ENCODE assay signal across 8 cellular contexts in the genomic region with DNA sequence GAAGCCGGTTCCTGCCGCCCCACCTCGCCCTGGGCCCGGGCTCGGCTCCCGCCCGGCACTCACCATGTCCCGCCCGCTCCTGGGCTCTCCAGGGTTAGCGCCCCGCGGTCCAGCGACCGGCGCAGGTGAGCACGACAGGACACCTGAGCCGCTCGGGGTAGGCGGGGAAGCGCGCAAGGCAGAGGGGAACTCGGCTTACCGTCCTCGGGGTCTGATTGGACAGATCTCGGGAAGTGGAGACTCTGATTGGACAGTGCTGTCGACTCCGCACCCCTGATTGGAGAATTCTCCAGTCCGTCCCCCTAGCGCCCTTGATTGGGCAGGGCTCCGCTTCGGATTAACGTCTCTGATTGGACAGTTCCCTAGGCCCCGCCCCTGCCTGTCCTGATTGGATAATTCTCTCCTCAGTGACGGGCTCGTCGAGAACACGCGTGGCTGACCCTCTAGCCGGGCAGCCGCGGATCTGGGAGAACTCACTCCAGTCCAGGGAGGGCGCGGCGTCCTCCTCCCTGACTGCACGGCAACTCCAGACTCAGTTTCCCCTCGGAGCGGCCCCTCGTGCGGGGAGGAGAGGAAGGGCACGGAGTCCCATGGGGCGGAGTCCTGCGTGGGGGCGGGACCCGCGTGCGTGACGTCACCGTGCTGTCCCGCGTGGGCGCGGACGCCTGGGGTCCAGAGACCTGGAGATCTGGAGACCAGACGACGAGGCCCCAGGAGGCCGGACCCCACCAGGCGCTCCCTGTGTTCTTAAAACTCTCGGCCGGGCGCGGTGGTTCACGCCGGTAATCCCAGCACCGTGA. TPM values are rescaled to one million over a fixed set of nuclear protein-coding genes. Genes with fewer than 3 reads are reported as not detected.
DNase-seq lines count a peak whose midpoint lies in the region; ATAC-seq and TF ChIP-seq lines count a peak whose summit lies in the region.

A gene (minus strand): TSS at position 197 of the 800 bp plus-strand sequence. CDS start 131 bp downstream, at position 66.

- peak within 1 kb of the TSS; percentile 95 for H3K4me2 ChIP-seq in smooth muscle cell

- no peaks in the 10 kb centered on the region for H4K20me1 ChIP-seq in smooth muscle cell (ENCODE audit: low read depth)

- peaks cover 5% of the 10 kb centered on the region for H3F3A ChIP-seq in smooth muscle cell (ENCODE audit: low read depth)

- peaks cover 9% of the 10 kb centered on the region for H3K4me1 ChIP-seq in smooth muscle cell (ENCODE audit: low read depth)

- peak within 1 kb of the TSS; percentile 86 for H3K27ac ChIP-seq in smooth muscle cell (ENCODE audit: low read depth)

- no peaks in the 10 kb centered on the region for H3K36me3 ChIP-seq in smooth muscle cell (ENCODE audit: low read depth)

- no peaks in the 10 kb centered on the region for H3K27me3 Mint-ChIP-seq in activated B cell treated with CpG ODN at 0.5 μM for 24 hours
- peaks cover 6 to 8% (median 7%) of the 10 kb centered on the region in 3 donors for H3K27me3 Mint-ChIP-seq in immature natural killer cell (ENCODE audit: low read depth in 3 of 3)

- peak within 1 kb of the TSS; percentile 96 for H3K4me3 Mint-ChIP-seq in activated B cell treated with CpG ODN at 0.5 μM for 24 hours
- H3K4me3 Mint-ChIP-seq in immature natural killer cell, result peak within 1 kb of the TSS; percentile 94 to 98 (median 96)

- intact Hi-C loops in activated B cell treated with CpG ODN at 0.5 μM for 24 hours (cut with micrococcal nuclease), result loop anchor here (1.0 to 5.0 kb wide), 4 partner anchors 45 to 1692 kb away; a partner anchor contains a TSS

- H3K27ac Mint-ChIP-seq in activated B cell treated with CpG ODN at 0.5 μM for 24 hours, result peak within 1 kb of the TSS; percentile 95
- H3K27ac Mint-ChIP-seq in immature natural killer cell, result peak within 1 kb of the TSS; percentile 90 to 99 (median 98)

- POLR2A ChIA-PET in AG04449 (lab: Yijun Ruan, JAX) (interaction anchor here (0.5 to 0.6 kb wide), 2 partner anchors 72 to 522 kb away, joined by 3 to 4 read pairs; no protein-coding TSS in a partner anchor), activated B cell treated with CpG ODN at 0.5 μM for 24 hours (lab: Charles Lee) (interaction anchor here (0.7 kb wide), 3 partner anchors 44 to 546 kb away, joined by 3 to 13 read pairs (median 4); a partner anchor contains a TSS)

- no peak for TF ChIP-seq CTCF in AG04449 (IDR thresholded peaks at IDR 0.05; ENCODE audit: insufficient read depth, low read length, missing control alignments)
- TF ChIP-seq CTCF in activated B cell treated with CpG ODN at 0.5 μM for 24 hours (IDR thresholded peaks at IDR 0.05), result no peak
- TF ChIP-seq CTCF in smooth muscle cell (IDR thresholded peaks at IDR 0.05; ENCODE audit: borderline replicate concordance, insufficient read depth, poor library complexity, severe bottlenecking), result no peak

- peak within 1 kb of the TSS; percentile 95 for H2AFZ ChIP-seq in smooth muscle cell (ENCODE audit: low read depth)

- CTCF ChIA-PET in AG04449 (lab: Yijun Ruan, JAX), result interaction anchor here (1.3 kb wide), 1 partner anchor 217 kb away, joined by 3 read pairs; no protein-coding TSS in a partner anchor
- CTCF ChIA-PET in activated B cell treated with CpG ODN at 0.5 μM for 24 hours (lab: Charles Lee), result no interaction called here

- no peaks in the 10 kb centered on the region for H3K27me3 ChIP-seq in smooth muscle cell (ENCODE audit: low read depth)

- peaks cover 18% of the 10 kb centered on the region for H3K79me2 ChIP-seq in smooth muscle cell (ENCODE audit: low read depth)

- peak; percentile 96 for DNase-seq in AG04449 (ENCODE audit: low read depth, low spot score)
- peak; percentile 97 for DNase-seq in NCI-H2227 (lab: John Stamatoyannopoulos, UW; ENCODE audit: unreplicated experiment)
- peak; percentile 96 for DNase-seq in activated B cell treated with CpG ODN at 0.5 μM for 24 hours
- DNase-seq in central memory CD4-positive, alpha-beta T cell, result peak; percentile 98
- peak; percentile 99 for DNase-seq in immature natural killer cell
- peak; percentile 91 for DNase-seq in smooth muscle cell (lab: John Stamatoyannopoulos, UW; ENCODE audit: unreplicated experiment)

- WGBS in smooth muscle cell (ENCODE audit: low lambda C conversion rate), result 8% methylated on average over 59 of the region's 74 CpGs

- no peaks in the 10 kb centered on the region for H3K9me3 ChIP-seq in smooth muscle cell (replicated peaks; ENCODE audit: low read depth)

- ATAC-seq in GM18873 (IDR thresholded peaks at IDR 0.05; ENCODE audit: low FRiP score, unreplicated experiment) (peak; percentile 95), HG03135 (IDR thresholded peaks at IDR 0.05; ENCODE audit: unreplicated experiment) (peak; percentile 95), activated B cell treated with CpG ODN at 0.5 μM for 24 hours (ENCODE audit: low read depth) (peak; percentile 98)

- H3K4me3 ChIP-seq in AG04449 (ENCODE audit: low read depth, low read length) (peak within 1 kb of the TSS; percentile 94), smooth muscle cell (peak within 1 kb of the TSS; percentile 94)

- H3K36me3 Mint-ChIP-seq in activated B cell treated with CpG ODN at 0.5 μM for 24 hours (ENCODE audit: low read depth), result peaks cover 12% of the 10 kb centered on the region
- no peaks in the 10 kb centered on the region for H3K36me3 Mint-ChIP-seq in immature natural killer cell

- H3K4me1 Mint-ChIP-seq in activated B cell treated with CpG ODN at 0.5 μM for 24 hours (peaks cover 31% of the 10 kb centered on the region), immature natural killer cell (peaks cover 26 to 38% of the 10 kb centered on the region in 2 donors)

- H3K9me3 Mint-ChIP-seq in activated B cell treated with CpG ODN at 0.5 μM for 24 hours (no peaks in the 10 kb centered on the region), immature natural killer cell (no peaks in the 10 kb centered on the region)

- H3K9ac ChIP-seq in smooth muscle cell (ENCODE audit: low read depth), result peak within 1 kb of the TSS; percentile 86

RNA-seq across cellular contexts. Expression of the gene that starts here (rescaled TPM):
- total RNA-seq in activated B cell treated with CpG ODN at 0.5 μM for 24 hours (5.2 and 6.7 TPM in 2 replicates), smooth muscle cell (2.5 and 4.5 TPM in 2 replicates)
- polyA plus RNA-seq in immature natural killer cell (1 to 10 TPM in 2 of 3 donors, not detected in 1; 1.1 to 2.1 TPM), smooth muscle cell (2.3 and 3.5 TPM in 2 replicates)

Comparison
In these comparisons a context has a peak if more than half of its experiments do, and no peak if none do; other contexts are left out.
1. Peak in every context shown above with its lines: DNase-seq, ATAC-seq, H3K4me3 ChIP-seq and H3K27ac ChIP-seq.